8 cellular contexts compared by ENCODE assay signal in the genomic region with DNA sequence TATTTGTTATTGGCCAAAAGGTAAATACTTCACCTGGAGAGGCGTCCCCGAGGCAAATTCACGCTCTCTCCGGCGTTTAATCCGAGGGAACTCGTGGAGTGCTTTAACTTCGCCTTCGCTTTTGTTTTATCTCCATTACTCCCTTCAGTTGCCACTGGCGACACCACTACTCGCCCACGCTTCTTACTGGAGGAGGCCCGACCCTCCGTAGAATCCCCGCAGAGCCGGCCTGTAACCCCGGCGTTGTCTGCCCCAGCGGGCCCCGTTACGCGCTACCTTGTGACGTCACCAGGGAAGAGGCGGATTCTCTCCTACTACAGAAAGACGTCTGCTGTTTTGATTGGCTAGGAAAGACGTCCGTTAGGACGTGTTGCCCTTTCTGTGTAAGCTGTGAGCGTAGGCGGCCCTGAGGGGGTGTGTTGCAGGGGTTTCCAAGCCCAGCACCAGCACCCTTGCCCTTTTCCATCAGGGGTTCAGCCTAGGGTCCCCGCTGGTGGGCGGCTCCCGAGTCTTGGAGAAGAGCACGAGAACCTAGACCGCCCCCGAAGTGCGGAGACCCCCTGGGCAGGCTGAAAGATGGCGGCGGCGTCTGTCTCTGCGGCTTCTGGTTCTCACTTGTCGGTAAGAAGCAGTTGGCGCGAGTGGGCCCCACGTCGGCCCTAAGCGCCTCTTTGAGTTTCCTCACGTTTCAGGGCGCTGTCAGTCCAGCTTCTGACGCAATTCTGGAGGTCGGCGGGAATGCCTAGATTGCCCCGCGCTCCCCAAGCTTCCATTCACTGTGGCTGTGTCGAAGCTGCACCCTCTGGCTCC. TPM values are rescaled to one million over a fixed set of nuclear protein-coding genes. Genes with fewer than 3 reads are reported as not detected.
DNase-seq lines count a peak whose midpoint lies in the region; ATAC-seq, FAIRE-seq and TF ChIP-seq lines count a peak whose summit lies in the region.

A gene (plus strand): TSS at position 376 of the 810 bp plus-strand sequence. CDS start 201 bp downstream, at position 577.

- intact Hi-C loops in Right ventricle myocardium superior (cut with DNase I), result no loop called here
- intact Hi-C loops in pancreas (cut with DNase I), result no loop called here
- intact Hi-C loops in tibial artery (cut with DNase I; ENCODE audit: low total_unique reads), result no loop called here

- peak; percentile 65 for ATAC-seq in HG02763 (IDR thresholded peaks at IDR 0.05; ENCODE audit: unreplicated experiment)
- peak; percentile 69 for ATAC-seq in activated naive CD8-positive, alpha-beta T cell treated with anti-CD3 and anti-CD28 coated beads, Interleukin-2, amount 50 U/mL, for 24 hours
- ATAC-seq in Right ventricle myocardium superior (ENCODE audit: poor library complexity), result peak; percentile 94
- ATAC-seq in pancreas, result peak; percentile 84 to 94 (median 86)

- H3K27ac Mint-ChIP-seq in activated naive CD8-positive, alpha-beta T cell treated with anti-CD3 and anti-CD28 coated beads, Interleukin-2, amount 50 U/mL, for 24 hours, result peak within 1 kb of the TSS; percentile 100

- H3K27me3 Mint-ChIP-seq in activated naive CD8-positive, alpha-beta T cell treated with anti-CD3 and anti-CD28 coated beads, Interleukin-2, amount 50 U/mL, for 24 hours, result no peaks in the 10 kb centered on the region

- WGBS in pancreas, 2 donors, result 0% methylated on average over 55 of the region's 55 CpGs

- peak; percentile 34 for FAIRE-seq in pancreas (lab: Jason Lieb, UNC)

- H3K36me3 ChIP-seq in pancreas (peaks cover 0 to 7% (median 7%) of the 10 kb centered on the region in 3 donors), tibial artery (peaks cover 20 to 21% (median 21%) of the 10 kb centered on the region in 3 donors)

- peaks cover 58% of the 10 kb centered on the region for H3K4me1 Mint-ChIP-seq in activated naive CD8-positive, alpha-beta T cell treated with anti-CD3 and anti-CD28 coated beads, Interleukin-2, amount 50 U/mL, for 24 hours

- H3K9me3 ChIP-seq in pancreas (no peaks in the 10 kb centered on the region), tibial artery (no peaks in the 10 kb centered on the region)

- H3K4me3 ChIP-seq in GM12865 (ENCODE audit: low read depth, low read length) (peak within 1 kb of the TSS; percentile 88), pancreas (peak within 1 kb of the TSS; percentile 81 to 94 (median 90)), tibial artery (peak within 1 kb of the TSS; percentile 94 to 97)

- H3K4me1 ChIP-seq in pancreas (peaks cover 0 to 29% (median 22%) of the 10 kb centered on the region in 3 donors), tibial artery (peaks cover 0 to 29% (median 19%) of the 10 kb centered on the region in 4 donors)

- TF ChIP-seq CTCF in GM12865 (IDR thresholded peaks at IDR 0.05; ENCODE audit: insufficient read depth, low read depth, low read length, missing control alignments), result no peak
- no peak for TF ChIP-seq CTCF in pancreas (IDR thresholded peaks at IDR 0.05)
- no peak for TF ChIP-seq CTCF in tibial artery (IDR thresholded peaks at IDR 0.05)

- no peaks in the 10 kb centered on the region for H3K27me3 ChIP-seq in pancreas
- H3K27me3 ChIP-seq in tibial artery, result no peaks in the 10 kb centered on the region

- H3K27ac ChIP-seq in pancreas (peak within 1 kb of the TSS; percentile 98 to 100 (median 100)), tibial artery (peak within 1 kb of the TSS; percentile 99)

- DNase-seq in GM12865 (ENCODE audit: low read depth) (peak; percentile 97), NCI-H1417 treated with DMSO at 0.1 percent for 48 hours (lab: John Stamatoyannopoulos, UW) (peak; percentile 97), SW480 (ENCODE audit: low spot score) (peak; percentile 98), Right ventricle myocardium superior (peak; percentile 93), pancreas (peak; percentile 88 to 98 (median 92)), tibial artery (peak; percentile 96)
- DNase-seq in activated naive CD8-positive, alpha-beta T cell treated with anti-CD3 and anti-CD28 coated beads, Interleukin-2, amount 50 U/mL, for 24 hours, result peak; percentile 93

- no peaks in the 10 kb centered on the region for H3K9me3 Mint-ChIP-seq in activated naive CD8-positive, alpha-beta T cell treated with anti-CD3 and anti-CD28 coated beads, Interleukin-2, amount 50 U/mL, for 24 hours

- H3K4me3 Mint-ChIP-seq in activated naive CD8-positive, alpha-beta T cell treated with anti-CD3 and anti-CD28 coated beads, Interleukin-2, amount 50 U/mL, for 24 hours, result peak within 1 kb of the TSS; percentile 98

- H3K36me3 Mint-ChIP-seq in activated naive CD8-positive, alpha-beta T cell treated with anti-CD3 and anti-CD28 coated beads, Interleukin-2, amount 50 U/mL, for 24 hours (ENCODE audit: low read depth), result peaks cover 48% of the 10 kb centered on the region

RNA-seq across cellular contexts. Expression of the gene that starts here (rescaled TPM):
- total RNA-seq in Right ventricle myocardium superior (19.2 TPM), pancreas (10 to 100 TPM; 22.1 to 38.3 (median 28.7) TPM)
- 10 to 100 TPM; 11.9 to 21.8 TPM for polyA plus RNA-seq in pancreas

Comparison
In these comparisons a context has a peak if more than half of its experiments do, and no peak if none do; other contexts are left out.
1. Peak in every context shown above with its lines: DNase-seq, ATAC-seq, H3K4me3 ChIP-seq and H3K27ac ChIP-seq.